Comparison of ENCODE assay signal across 18 cellular contexts in the genomic region with DNA sequence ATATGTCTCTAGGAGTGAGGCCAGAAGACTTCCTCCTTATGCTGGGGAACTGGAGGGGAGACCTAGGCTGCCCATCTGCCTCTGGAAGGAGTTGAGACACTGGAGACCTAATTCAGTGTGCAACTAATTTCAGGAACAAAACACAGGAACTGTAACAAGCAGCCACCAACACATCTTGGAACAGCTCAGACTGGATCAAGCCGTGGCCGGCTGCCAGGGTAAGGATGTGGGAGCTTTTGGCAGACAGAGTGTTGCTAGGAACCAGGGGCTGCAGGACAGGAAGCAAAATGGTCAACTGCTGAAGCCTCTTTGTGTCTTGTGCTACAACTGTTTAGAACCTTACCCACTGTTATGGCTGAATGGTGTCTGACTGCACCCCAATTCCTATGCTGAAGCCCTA. TPM values are rescaled to one million over a fixed set of nuclear protein-coding genes. Genes with fewer than 3 reads are reported as not detected.
DNase-seq lines count a peak whose midpoint lies in the region; ATAC-seq, FAIRE-seq and TF ChIP-seq lines count a peak whose summit lies in the region.
"Had no signal": no experiment of that assay in that cellular context is flagged by ENCODE, and none has a peak within 500 bp of the region (broad histone marks: within the 10 kb centered on the region; RNA-seq: fewer than 3 reads in every experiment).

No MANE protein-coding gene starts in this region.

- TF ChIP-seq POLR2A in GM12891 (IDR thresholded peaks at IDR 0.05; ENCODE audit: low read depth, low read length): no peak

- DNase-seq in HFF-Myc (ENCODE audit: extremely low read depth, low read depth) (peak; percentile 21), cardiac fibroblast (ENCODE audit: low read depth in 2 of 2) (peak; percentile 22 to 77), iris pigment epithelial cell (ENCODE audit: low read depth) (peak; percentile 21), substantia nigra (lab: John Stamatoyannopoulos, UW) (peak in 35 of 49 donors; percentile 3 to 66 (median 39)), GM12891 (ENCODE audit: insufficient read length, low spot score) (no peak)
- DNase-seq in stimulated activated naive CD8-positive, alpha-beta T cell treated with anti-CD3 and anti-CD28 coated beads, Interleukin-15, amount 100 ng/mL, for 72 hours: no peak
- no peak for DNase-seq in activated naive CD4-positive, alpha-beta T cell treated with anti-CD3 and anti-CD28 coated beads, Interleukin-2, amount 50 U/mL, for 16 hours
- DNase-seq: activated CD4-positive, alpha-beta T cell treated with anti-CD3 and anti-CD28 coated beads, Interleukin-2, amount 10 ng/mL, durations not matched to agents 24 days and 14 days; activated T-cell treated with anti-CD3 and anti-CD28 coated beads, Interleukin-2, amount 50 U/mL, for 4 hours; COR-L47; effector memory CD4-positive, alpha-beta T cell; H7; KG1; mesendoderm; NCI-H187; stimulated activated CD4-positive, alpha-beta T cell treated with anti-CD3 and anti-CD28 coated beads, Interleukin-4, amount 100 ng/mL, for 1 hour; T-helper 9 cell had no signal

- H3K4me3 Mint-ChIP-seq in stimulated activated naive CD8-positive, alpha-beta T cell treated with anti-CD3 and anti-CD28 coated beads, Interleukin-15, amount 100 ng/mL, for 72 hours: no peak overlapping the region
- H3K4me3 Mint-ChIP-seq: activated CD4-positive, alpha-beta T cell treated with anti-CD3 and anti-CD28 coated beads, Interleukin-2, amount 10 ng/mL, durations not matched to agents 24 days and 14 days; activated T-cell treated with anti-CD3 and anti-CD28 coated beads, Interleukin-2, amount 50 U/mL, for 4 hours; stimulated activated memory B cell treated with anti-CD40 and anti-IgM and Interleukin-4, amounts not matched to agents 10 μg/mL and 1 μg/mL and 100 μg/mL, for 72 hours had no signal

- no peaks in the 10 kb centered on the region for H3K27me3 Mint-ChIP-seq in stimulated activated naive CD8-positive, alpha-beta T cell treated with anti-CD3 and anti-CD28 coated beads, Interleukin-15, amount 100 ng/mL, for 72 hours
- H3K27me3 Mint-ChIP-seq: activated CD4-positive, alpha-beta T cell treated with anti-CD3 and anti-CD28 coated beads, Interleukin-2, amount 10 ng/mL, durations not matched to agents 24 days and 14 days had no signal

- H3K27ac Mint-ChIP-seq in stimulated activated naive CD8-positive, alpha-beta T cell treated with anti-CD3 and anti-CD28 coated beads, Interleukin-15, amount 100 ng/mL, for 72 hours: no peak overlapping the region
- H3K27ac Mint-ChIP-seq: activated CD4-positive, alpha-beta T cell treated with anti-CD3 and anti-CD28 coated beads, Interleukin-2, amount 10 ng/mL, durations not matched to agents 24 days and 14 days; stimulated activated memory B cell treated with anti-CD40 and anti-IgM and Interleukin-4, amounts not matched to agents 10 μg/mL and 1 μg/mL and 100 μg/mL, for 72 hours had no signal

- no peaks in the 10 kb centered on the region for H3K9me3 Mint-ChIP-seq in stimulated activated naive CD8-positive, alpha-beta T cell treated with anti-CD3 and anti-CD28 coated beads, Interleukin-15, amount 100 ng/mL, for 72 hours
- H3K9me3 Mint-ChIP-seq: activated CD4-positive, alpha-beta T cell treated with anti-CD3 and anti-CD28 coated beads, Interleukin-2, amount 10 ng/mL, durations not matched to agents 24 days and 14 days; activated T-cell treated with anti-CD3 and anti-CD28 coated beads, Interleukin-2, amount 50 U/mL, for 4 hours; stimulated activated memory B cell treated with anti-CD40 and anti-IgM and Interleukin-4, amounts not matched to agents 10 μg/mL and 1 μg/mL and 100 μg/mL, for 72 hours had no signal

- no peak for ATAC-seq in stimulated activated naive CD8-positive, alpha-beta T cell treated with anti-CD3 and anti-CD28 coated beads, Interleukin-15, amount 100 ng/mL, for 72 hours
- ATAC-seq: activated T-cell treated with anti-CD3 and anti-CD28 coated beads, Interleukin-2, amount 50 U/mL, for 4 hours had no signal

- H3K4me3 ChIP-seq in HFF-Myc (replicated peaks; ENCODE audit: low read depth, low read length) (no peak overlapping the region), cardiac fibroblast (replicated peaks in 1 of 2; ENCODE audit: low read depth in 2 of 2, low read length in 2 of 2) (no peak overlapping the region)

- H3K27ac ChIP-seq in substantia nigra (ENCODE audit: low read depth, low read length, poor library complexity, severe bottlenecking): no peak overlapping the region

- FAIRE-seq in GM12891 (lab: Jason Lieb, UNC): no peak

- no peak for TF ChIP-seq CTCF in HFF-Myc (IDR thresholded peaks at IDR 0.05; ENCODE audit: low read depth, low read length, missing control alignments)
- TF ChIP-seq CTCF in cardiac fibroblast (IDR thresholded peaks at IDR 0.05; ENCODE audit: low read depth, low read length): no peak

- H3K4me1 Mint-ChIP-seq in stimulated activated naive CD8-positive, alpha-beta T cell treated with anti-CD3 and anti-CD28 coated beads, Interleukin-15, amount 100 ng/mL, for 72 hours: peaks cover 10% of the 10 kb centered on the region

TF ChIP-seq in GM12891, 5 proteins besides CTCF, POLR2A, EP300 and RAD21:
- no peak for TF ChIP-seq TAF1 (IDR thresholded peaks at IDR 0.05; ENCODE audit: low read depth, low read length)
- no peak for TF ChIP-seq POU2F2 (IDR thresholded peaks at IDR 0.05; ENCODE audit: low read depth, low read length)
- no peak for TF ChIP-seq SPI1 (IDR thresholded peaks at IDR 0.05; ENCODE audit: low read depth, low read length)
- no peak for TF ChIP-seq POLR2AphosphoS5 (IDR thresholded peaks at IDR 0.05; ENCODE audit: low read depth, low read length)
- TF ChIP-seq PAX5 (IDR thresholded peaks at IDR 0.05; ENCODE audit: insufficient read depth, low read length, severe bottlenecking): no peak

RNA-seq across cellular contexts. Expression of gene MAS1, which starts 16.3 kb away (rescaled TPM):
- polyA plus RNA-seq in GM12891 (2012; ENCODE audit: low read depth, missing spikeins): not detected

Comparison
In these comparisons a context has a peak if more than half of its experiments do, and no peak if none do; other contexts are left out.
1. DNase-seq: peak in HFF-Myc (single experiment), cardiac fibroblast (2 of 2), iris pigment epithelial cell (single experiment) and substantia nigra (35 of 49); none in GM12891 (single experiment), stimulated activated naive CD8-positive, alpha-beta T cell treated with anti-CD3 and anti-CD28 coated beads, Interleukin-15, amount 100 ng/mL, for 72 hours (0 of 2) and activated naive CD4-positive, alpha-beta T cell treated with anti-CD3 and anti-CD28 coated beads, Interleukin-2, amount 50 U/mL, for 16 hours (single experiment).